8 cellular contexts compared by ENCODE assay signal in genomic region chr7:95476904-95477594, GRCh38. TPM values are rescaled to one million over a fixed set of nuclear protein-coding genes. Genes with fewer than 3 reads are reported as not detected.
DNase-seq lines count a peak whose midpoint lies in the region; ATAC-seq lines count a peak whose summit lies in the region.

No MANE protein-coding gene starts in this region.

- peak; percentile 65 for ATAC-seq in GM18907 (IDR thresholded peaks at IDR 0.05; ENCODE audit: unreplicated experiment)
- peak; percentile 51 for ATAC-seq in HG03378 (IDR thresholded peaks at IDR 0.05; ENCODE audit: unreplicated experiment)
- ATAC-seq in effector memory CD8-positive, alpha-beta T cell (replicated peaks) = peak; percentile 75

- H2BK5ac ChIP-seq in mesenchymal stem cell (ENCODE audit: low read depth, low read length, poor library complexity, severe bottlenecking) = no peak overlapping the region

- no peaks in the 10 kb centered on the region for H3K36me3 Mint-ChIP-seq in activated CD4-positive, alpha-beta T cell treated with anti-CD3 and anti-CD28 coated beads, Interleukin-2, amount 10 ng/mL, durations not matched to agents 7 days and 5 days (ENCODE audit: low read depth)
- no peaks in the 10 kb centered on the region for H3K36me3 Mint-ChIP-seq in effector memory CD8-positive, alpha-beta T cell (ENCODE audit: insufficient read depth)

- no peak overlapping the region for H2BK12ac ChIP-seq in mesenchymal stem cell (ENCODE audit: low read length in 2 of 2)

- no peak overlapping the region for H2BK15ac ChIP-seq in mesenchymal stem cell (ENCODE audit: low read depth, poor library complexity, severe bottlenecking)

- no peaks in the 10 kb centered on the region for H3K27me3 ChIP-seq in mesenchymal stem cell (ENCODE audit: control insufficient read depth in 1 of 2, insufficient read depth in 1 of 2, low read length in 2 of 2)

- POLR2A ChIA-PET in activated CD4-positive, alpha-beta T cell treated with anti-CD3 and anti-CD28 coated beads, Interleukin-2, amount 10 ng/mL, durations not matched to agents 7 days and 5 days (lab: Charles Lee) = interaction anchor here (0.8 kb wide), 1 partner anchor 636 kb away, joined by 8 read pairs; no protein-coding TSS in a partner anchor

- H3K79me1 ChIP-seq in mesenchymal stem cell (replicated peaks; ENCODE audit: low read length, poor library complexity, severe bottlenecking) = peaks cover 3% of the 10 kb centered on the region

- no peak overlapping the region for H3K14ac ChIP-seq in mesenchymal stem cell (ENCODE audit: low read length in 2 of 2)

- no peak overlapping the region for H3K4me3 ChIP-seq in mesenchymal stem cell (ENCODE audit: insufficient read depth in 1 of 2, low read depth in 1 of 2, low read length in 2 of 2)

- DNase-seq in Ammon's horn (ENCODE audit: low spot score) (peak; percentile 88), NCI-H345 treated with DMSO at 0.1 percent for 48 hours (lab: John Stamatoyannopoulos, UW; ENCODE audit: unreplicated experiment) (peak; percentile 83), mesenchymal stem cell (peak; percentile 76)
- peak; percentile 57 for DNase-seq in activated CD4-positive, alpha-beta T cell treated with anti-CD3 and anti-CD28 coated beads, Interleukin-2, amount 10 ng/mL, durations not matched to agents 7 days and 5 days
- peak; percentile 37 to 52 (median 39) for DNase-seq in effector memory CD8-positive, alpha-beta T cell
- DNase-seq in stimulated activated naive CD4-positive, alpha-beta T cell (lab: John Stamatoyannopoulos, UW) = peak in 4 of 6 experiments; percentile 3 to 59 (median 44)

- no peak overlapping the region for H3K27ac Mint-ChIP-seq in activated CD4-positive, alpha-beta T cell treated with anti-CD3 and anti-CD28 coated beads, Interleukin-2, amount 10 ng/mL, durations not matched to agents 7 days and 5 days
- H3K27ac Mint-ChIP-seq in effector memory CD8-positive, alpha-beta T cell = peak overlapping the region in 1 of 2 donors; percentile 19

- 13% methylated on average over 7 of the region's 11 CpGs for WGBS in mesenchymal stem cell

- no peak overlapping the region for H4K8ac ChIP-seq in mesenchymal stem cell (ENCODE audit: low read length)

- H2AK5ac ChIP-seq in mesenchymal stem cell (ENCODE audit: low read length, severe bottlenecking) = no peak overlapping the region

- H2BK120ac ChIP-seq in mesenchymal stem cell (ENCODE audit: low read depth, low read length) = no peak overlapping the region

- no peak overlapping the region for H2AFZ ChIP-seq in mesenchymal stem cell (ENCODE audit: low read depth, low read length)

- no peak overlapping the region for H3K4me3 Mint-ChIP-seq in activated CD4-positive, alpha-beta T cell treated with anti-CD3 and anti-CD28 coated beads, Interleukin-2, amount 10 ng/mL, durations not matched to agents 7 days and 5 days
- H3K4me3 Mint-ChIP-seq in effector memory CD8-positive, alpha-beta T cell = no peak overlapping the region

- H3K9me3 ChIP-seq in mesenchymal stem cell (ENCODE audit: control insufficient read depth, low read length) = no peaks in the 10 kb centered on the region

- no peak overlapping the region for H3K4me2 ChIP-seq in mesenchymal stem cell (ENCODE audit: low read length, poor library complexity, severe bottlenecking)

- no peak overlapping the region for H4K91ac ChIP-seq in mesenchymal stem cell (ENCODE audit: low read length)

- no peak overlapping the region for H3K23ac ChIP-seq in mesenchymal stem cell (ENCODE audit: low read length in 2 of 2)

- no peaks in the 10 kb centered on the region for H3K36me3 ChIP-seq in mesenchymal stem cell (ENCODE audit: control insufficient read depth in 1 of 2, insufficient read depth in 2 of 2, low read depth in 1 of 2, low read length in 2 of 2)

- H3K4ac ChIP-seq in mesenchymal stem cell (ENCODE audit: low read depth in 1 of 2, low read length in 2 of 2) = no peak overlapping the region

- peaks cover 6% of the 10 kb centered on the region for H3K4me1 ChIP-seq in mesenchymal stem cell (ENCODE audit: control insufficient read depth, insufficient read depth, low read depth, low read length)

- no peaks in the 10 kb centered on the region for H3K9me3 Mint-ChIP-seq in activated CD4-positive, alpha-beta T cell treated with anti-CD3 and anti-CD28 coated beads, Interleukin-2, amount 10 ng/mL, durations not matched to agents 7 days and 5 days
- no peaks in the 10 kb centered on the region for H3K9me3 Mint-ChIP-seq in effector memory CD8-positive, alpha-beta T cell

- peak overlapping the region; percentile 69 for H3K9ac ChIP-seq in mesenchymal stem cell (ENCODE audit: low read length)

- no peaks in the 10 kb centered on the region for H3K27me3 Mint-ChIP-seq in activated CD4-positive, alpha-beta T cell treated with anti-CD3 and anti-CD28 coated beads, Interleukin-2, amount 10 ng/mL, durations not matched to agents 7 days and 5 days
- H3K27me3 Mint-ChIP-seq in effector memory CD8-positive, alpha-beta T cell = peaks cover 0 to 6% of the 10 kb centered on the region in 2 donors

- no peaks in the 10 kb centered on the region for H3K4me1 Mint-ChIP-seq in activated CD4-positive, alpha-beta T cell treated with anti-CD3 and anti-CD28 coated beads, Interleukin-2, amount 10 ng/mL, durations not matched to agents 7 days and 5 days
- H3K4me1 Mint-ChIP-seq in effector memory CD8-positive, alpha-beta T cell (ENCODE audit: low read depth in 2 of 2) = no peaks in the 10 kb centered on the region

- H3K18ac ChIP-seq in mesenchymal stem cell (ENCODE audit: low read depth in 1 of 2, low read length in 2 of 2) = no peak overlapping the region

- no peak overlapping the region for H3K27ac ChIP-seq in mesenchymal stem cell (ENCODE audit: low read length, poor library complexity, severe bottlenecking)

- CTCF ChIA-PET in activated CD4-positive, alpha-beta T cell treated with anti-CD3 and anti-CD28 coated beads, Interleukin-2, amount 10 ng/mL, durations not matched to agents 7 days and 5 days (lab: Charles Lee) = interaction anchor here (0.7 to 1.8 kb wide), 3 partner anchors 18 to 441 kb away, joined by 4 to 10 read pairs (median 4); partner anchors contain the start of gene PON3

RNA-seq across cellular contexts. Expression of gene ASB4, which starts 8.7 kb away (rescaled TPM):
- total RNA-seq in activated CD4-positive, alpha-beta T cell treated with anti-CD3 and anti-CD28 coated beads, Interleukin-2, amount 10 ng/mL, durations not matched to agents 7 days and 5 days = not detected
- 0.03 TPM for polyA plus RNA-seq in mesenchymal stem cell (2013, experiment 1 of 2)
- not detected for polyA plus RNA-seq in mesenchymal stem cell (2013, experiment 2 of 2)

RNA-seq across cellular contexts. Expression of gene PON2, which starts 42.2 kb away (rescaled TPM):
- total RNA-seq in activated CD4-positive, alpha-beta T cell treated with anti-CD3 and anti-CD28 coated beads, Interleukin-2, amount 10 ng/mL, durations not matched to agents 7 days and 5 days = 1 to 10 TPM; 3.3 to 4.2 TPM
- 141 TPM for polyA plus RNA-seq in mesenchymal stem cell (2013, experiment 1 of 2)
- polyA plus RNA-seq in mesenchymal stem cell (2013, experiment 2 of 2) = 142 TPM
